11 cellular contexts compared by ENCODE assay signal in genomic region chr6:132085731-132086130, GRCh38.
DNase-seq lines count a peak whose midpoint lies in the region; ATAC-seq and TF ChIP-seq lines count a peak whose summit lies in the region.
"Had no signal": no experiment of that assay in that cellular context is flagged by ENCODE, and none has a peak within 500 bp of the region (broad histone marks: within the 10 kb centered on the region; RNA-seq: fewer than 3 reads in every experiment).

No MANE protein-coding gene starts in this region.

- peak overlapping the region; percentile 66 for H3K4me3 Mint-ChIP-seq in osteocyte (ENCODE audit: unreplicated experiment)

- H3K9me3 ChIP-seq in ES-I3 (ENCODE audit: control insufficient read depth, insufficient read depth, low read length): no peaks in the 10 kb centered on the region
- H3K9me3 ChIP-seq: vagina had no signal

- DNase-seq in dermis blood vessel endothelial cell (peak; percentile 34), osteocyte (ENCODE audit: extremely low spot score, unreplicated experiment) (no peak), NCI-H1092 treated with DMSO at 0.1 percent for 48 hours (lab: John Stamatoyannopoulos, UW) (no peak), NCI-H187 (lab: John Stamatoyannopoulos, UW) (no peak)
- DNase-seq in activated CD4-positive, alpha-beta T cell treated with anti-CD3 and anti-CD28 coated beads, Interleukin-2, amount 50 U/mL, for 1 hour: no peak
- DNase-seq: NCI-H1048; NK-92 treated with Interleukin-12 subunit alpha and Interleukin-12 subunit beta, amount 100 ng/mL, for 24 hours had no signal

- no peaks in the 10 kb centered on the region for H3K36me3 ChIP-seq in ES-I3 (ENCODE audit: insufficient read depth, low read length)
- H3K36me3 ChIP-seq: vagina had no signal

- H3K4me1 Mint-ChIP-seq in osteocyte (ENCODE audit: unreplicated experiment): peaks cover 77% of the 10 kb centered on the region

- H3K9me3 Mint-ChIP-seq in osteocyte (ENCODE audit: unreplicated experiment): peaks cover 10% of the 10 kb centered on the region

- peaks cover 20% of the 10 kb centered on the region for H3K4me1 ChIP-seq in ES-I3 (ENCODE audit: insufficient read depth, low read length)

- H3K27ac Mint-ChIP-seq in osteocyte (ENCODE audit: unreplicated experiment): peak overlapping the region; percentile 97

- 0 out of 2 replicates have a peak overlapping the region, but pooled peaks have one; percentile 7 for H3K9ac ChIP-seq in ES-I3 (ENCODE audit: low read depth, low read length)

- ATAC-seq in HG03280 (IDR thresholded peaks at IDR 0.05; ENCODE audit: unreplicated experiment) (peak; percentile 25), HG02870 (IDR thresholded peaks at IDR 0.05; ENCODE audit: unreplicated experiment) (no peak)

- TF ChIP-seq CTCF in osteocyte (IDR thresholded peaks at IDR 0.05): no peak

- H3K27me3 Mint-ChIP-seq in osteocyte (ENCODE audit: unreplicated experiment): no peaks in the 10 kb centered on the region

- H3K36me3 Mint-ChIP-seq in osteocyte (ENCODE audit: unreplicated experiment): no peaks in the 10 kb centered on the region
